ENCODE assay signal across 1 cellular context in the genomic region with DNA sequence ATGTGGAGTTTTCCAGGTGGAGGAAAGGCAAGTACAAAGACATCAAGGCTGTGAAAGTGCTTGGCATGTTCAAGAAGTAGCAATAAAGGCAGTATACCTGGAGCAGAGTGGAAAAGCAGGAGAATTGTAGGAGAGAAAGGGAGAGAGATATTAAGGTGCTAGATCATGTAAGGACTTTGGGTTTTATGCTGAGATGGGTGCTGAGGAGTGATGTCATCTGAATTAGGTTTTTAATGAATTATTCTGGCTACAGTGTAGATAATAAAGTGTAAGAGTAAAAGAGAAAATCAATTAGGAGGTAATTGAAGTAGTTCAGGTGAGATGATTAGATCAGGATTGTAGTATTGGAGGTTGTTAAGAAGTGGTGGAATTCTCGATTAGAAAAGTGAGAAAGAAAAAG.
TF ChIP-seq lines count a peak whose summit lies in the region.

No MANE protein-coding gene starts in this region.

TF ChIP-seq in H1, 55 proteins besides CTCF, POLR2A, EP300 and RAD21:
- TF ChIP-seq, protein P1, sequence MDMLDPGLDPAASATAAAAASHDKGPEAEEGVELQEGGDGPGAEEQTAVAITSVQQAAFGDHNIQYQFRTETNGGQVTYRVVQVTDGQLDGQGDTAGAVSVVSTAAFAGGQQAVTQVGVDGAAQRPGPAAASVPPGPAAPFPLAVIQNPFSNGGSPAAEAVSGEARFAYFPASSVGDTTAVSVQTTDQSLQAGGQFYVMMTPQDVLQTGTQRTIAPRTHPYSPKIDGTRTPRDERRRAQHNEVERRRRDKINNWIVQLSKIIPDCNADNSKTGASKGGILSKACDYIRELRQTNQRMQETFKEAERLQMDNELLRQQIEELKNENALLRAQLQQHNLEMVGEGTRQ (IDR thresholded peaks at IDR 0.05; ENCODE audit: low read length) = no peak
- no peak for TF ChIP-seq HDAC2 (IDR thresholded peaks at IDR 0.05; ENCODE audit: borderline replicate concordance in 1 of 2, low read depth in 2 of 2, low read length in 2 of 2)
- TF ChIP-seq HDAC6 (IDR thresholded peaks at IDR 0.05; ENCODE audit: low read depth, low read length) = no peak
- TF ChIP-seq TAF1 (IDR thresholded peaks at IDR 0.05; ENCODE audit: low read depth, low read length) = no peak
- TF ChIP-seq, protein P2, sequence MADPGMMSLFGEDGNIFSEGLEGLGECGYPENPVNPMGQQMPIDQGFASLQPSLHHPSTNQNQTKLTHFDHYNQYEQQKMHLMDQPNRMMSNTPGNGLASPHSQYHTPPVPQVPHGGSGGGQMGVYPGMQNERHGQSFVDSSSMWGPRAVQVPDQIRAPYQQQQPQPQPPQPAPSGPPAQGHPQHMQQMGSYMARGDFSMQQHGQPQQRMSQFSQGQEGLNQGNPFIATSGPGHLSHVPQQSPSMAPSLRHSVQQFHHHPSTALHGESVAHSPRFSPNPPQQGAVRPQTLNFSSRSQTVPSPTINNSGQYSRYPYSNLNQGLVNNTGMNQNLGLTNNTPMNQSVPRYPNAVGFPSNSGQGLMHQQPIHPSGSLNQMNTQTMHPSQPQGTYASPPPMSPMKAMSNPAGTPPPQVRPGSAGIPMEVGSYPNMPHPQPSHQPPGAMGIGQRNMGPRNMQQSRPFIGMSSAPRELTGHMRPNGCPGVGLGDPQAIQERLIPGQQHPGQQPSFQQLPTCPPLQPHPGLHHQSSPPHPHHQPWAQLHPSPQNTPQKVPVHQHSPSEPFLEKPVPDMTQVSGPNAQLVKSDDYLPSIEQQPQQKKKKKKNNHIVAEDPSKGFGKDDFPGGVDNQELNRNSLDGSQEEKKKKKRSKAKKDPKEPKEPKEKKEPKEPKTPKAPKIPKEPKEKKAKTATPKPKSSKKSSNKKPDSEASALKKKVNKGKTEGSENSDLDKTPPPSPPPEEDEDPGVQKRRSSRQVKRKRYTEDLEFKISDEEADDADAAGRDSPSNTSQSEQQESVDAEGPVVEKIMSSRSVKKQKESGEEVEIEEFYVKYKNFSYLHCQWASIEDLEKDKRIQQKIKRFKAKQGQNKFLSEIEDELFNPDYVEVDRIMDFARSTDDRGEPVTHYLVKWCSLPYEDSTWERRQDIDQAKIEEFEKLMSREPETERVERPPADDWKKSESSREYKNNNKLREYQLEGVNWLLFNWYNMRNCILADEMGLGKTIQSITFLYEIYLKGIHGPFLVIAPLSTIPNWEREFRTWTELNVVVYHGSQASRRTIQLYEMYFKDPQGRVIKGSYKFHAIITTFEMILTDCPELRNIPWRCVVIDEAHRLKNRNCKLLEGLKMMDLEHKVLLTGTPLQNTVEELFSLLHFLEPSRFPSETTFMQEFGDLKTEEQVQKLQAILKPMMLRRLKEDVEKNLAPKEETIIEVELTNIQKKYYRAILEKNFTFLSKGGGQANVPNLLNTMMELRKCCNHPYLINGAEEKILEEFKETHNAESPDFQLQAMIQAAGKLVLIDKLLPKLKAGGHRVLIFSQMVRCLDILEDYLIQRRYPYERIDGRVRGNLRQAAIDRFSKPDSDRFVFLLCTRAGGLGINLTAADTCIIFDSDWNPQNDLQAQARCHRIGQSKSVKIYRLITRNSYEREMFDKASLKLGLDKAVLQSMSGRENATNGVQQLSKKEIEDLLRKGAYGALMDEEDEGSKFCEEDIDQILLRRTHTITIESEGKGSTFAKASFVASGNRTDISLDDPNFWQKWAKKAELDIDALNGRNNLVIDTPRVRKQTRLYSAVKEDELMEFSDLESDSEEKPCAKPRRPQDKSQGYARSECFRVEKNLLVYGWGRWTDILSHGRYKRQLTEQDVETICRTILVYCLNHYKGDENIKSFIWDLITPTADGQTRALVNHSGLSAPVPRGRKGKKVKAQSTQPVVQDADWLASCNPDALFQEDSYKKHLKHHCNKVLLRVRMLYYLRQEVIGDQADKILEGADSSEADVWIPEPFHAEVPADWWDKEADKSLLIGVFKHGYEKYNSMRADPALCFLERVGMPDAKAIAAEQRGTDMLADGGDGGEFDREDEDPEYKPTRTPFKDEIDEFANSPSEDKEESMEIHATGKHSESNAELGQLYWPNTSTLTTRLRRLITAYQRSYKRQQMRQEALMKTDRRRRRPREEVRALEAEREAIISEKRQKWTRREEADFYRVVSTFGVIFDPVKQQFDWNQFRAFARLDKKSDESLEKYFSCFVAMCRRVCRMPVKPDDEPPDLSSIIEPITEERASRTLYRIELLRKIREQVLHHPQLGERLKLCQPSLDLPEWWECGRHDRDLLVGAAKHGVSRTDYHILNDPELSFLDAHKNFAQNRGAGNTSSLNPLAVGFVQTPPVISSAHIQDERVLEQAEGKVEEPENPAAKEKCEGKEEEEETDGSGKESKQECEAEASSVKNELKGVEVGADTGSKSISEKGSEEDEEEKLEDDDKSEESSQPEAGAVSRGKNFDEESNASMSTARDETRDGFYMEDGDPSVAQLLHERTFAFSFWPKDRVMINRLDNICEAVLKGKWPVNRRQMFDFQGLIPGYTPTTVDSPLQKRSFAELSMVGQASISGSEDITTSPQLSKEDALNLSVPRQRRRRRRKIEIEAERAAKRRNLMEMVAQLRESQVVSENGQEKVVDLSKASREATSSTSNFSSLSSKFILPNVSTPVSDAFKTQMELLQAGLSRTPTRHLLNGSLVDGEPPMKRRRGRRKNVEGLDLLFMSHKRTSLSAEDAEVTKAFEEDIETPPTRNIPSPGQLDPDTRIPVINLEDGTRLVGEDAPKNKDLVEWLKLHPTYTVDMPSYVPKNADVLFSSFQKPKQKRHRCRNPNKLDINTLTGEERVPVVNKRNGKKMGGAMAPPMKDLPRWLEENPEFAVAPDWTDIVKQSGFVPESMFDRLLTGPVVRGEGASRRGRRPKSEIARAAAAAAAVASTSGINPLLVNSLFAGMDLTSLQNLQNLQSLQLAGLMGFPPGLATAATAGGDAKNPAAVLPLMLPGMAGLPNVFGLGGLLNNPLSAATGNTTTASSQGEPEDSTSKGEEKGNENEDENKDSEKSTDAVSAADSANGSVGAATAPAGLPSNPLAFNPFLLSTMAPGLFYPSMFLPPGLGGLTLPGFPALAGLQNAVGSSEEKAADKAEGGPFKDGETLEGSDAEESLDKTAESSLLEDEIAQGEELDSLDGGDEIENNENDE (IDR thresholded peaks at IDR 0.05; ENCODE audit: insufficient replicate concordance, low read length) = no peak
- TF ChIP-seq RNF2 (IDR thresholded peaks at IDR 0.05; ENCODE audit: borderline replicate concordance, low read depth, low read length, missing control alignments, poor library complexity, severe bottlenecking) = no peak
- no peak for TF ChIP-seq RXRA (IDR thresholded peaks at IDR 0.05; ENCODE audit: insufficient read depth, low read depth, low read length)
- no peak for TF ChIP-seq BRCA1 (IDR thresholded peaks at IDR 0.05; ENCODE audit: low read depth, low read length)
- TF ChIP-seq KDM5A (IDR thresholded peaks at IDR 0.05; ENCODE audit: low read length) = no peak
- no peak for TF ChIP-seq SP2 (IDR thresholded peaks at IDR 0.05; ENCODE audit: low read length)
- no peak for TF ChIP-seq YY1 (IDR thresholded peaks at IDR 0.05; ENCODE audit: low read depth, low read length)
- no peak for TF ChIP-seq CBX5 (IDR thresholded peaks at IDR 0.05; ENCODE audit: low read depth, low read length)
- no peak for TF ChIP-seq PHF8 (conservative IDR thresholded peaks at IDR 0.05; ENCODE audit: low read depth, low read length)
